1 cellular context compared by ENCODE assay signal in the genomic region with DNA sequence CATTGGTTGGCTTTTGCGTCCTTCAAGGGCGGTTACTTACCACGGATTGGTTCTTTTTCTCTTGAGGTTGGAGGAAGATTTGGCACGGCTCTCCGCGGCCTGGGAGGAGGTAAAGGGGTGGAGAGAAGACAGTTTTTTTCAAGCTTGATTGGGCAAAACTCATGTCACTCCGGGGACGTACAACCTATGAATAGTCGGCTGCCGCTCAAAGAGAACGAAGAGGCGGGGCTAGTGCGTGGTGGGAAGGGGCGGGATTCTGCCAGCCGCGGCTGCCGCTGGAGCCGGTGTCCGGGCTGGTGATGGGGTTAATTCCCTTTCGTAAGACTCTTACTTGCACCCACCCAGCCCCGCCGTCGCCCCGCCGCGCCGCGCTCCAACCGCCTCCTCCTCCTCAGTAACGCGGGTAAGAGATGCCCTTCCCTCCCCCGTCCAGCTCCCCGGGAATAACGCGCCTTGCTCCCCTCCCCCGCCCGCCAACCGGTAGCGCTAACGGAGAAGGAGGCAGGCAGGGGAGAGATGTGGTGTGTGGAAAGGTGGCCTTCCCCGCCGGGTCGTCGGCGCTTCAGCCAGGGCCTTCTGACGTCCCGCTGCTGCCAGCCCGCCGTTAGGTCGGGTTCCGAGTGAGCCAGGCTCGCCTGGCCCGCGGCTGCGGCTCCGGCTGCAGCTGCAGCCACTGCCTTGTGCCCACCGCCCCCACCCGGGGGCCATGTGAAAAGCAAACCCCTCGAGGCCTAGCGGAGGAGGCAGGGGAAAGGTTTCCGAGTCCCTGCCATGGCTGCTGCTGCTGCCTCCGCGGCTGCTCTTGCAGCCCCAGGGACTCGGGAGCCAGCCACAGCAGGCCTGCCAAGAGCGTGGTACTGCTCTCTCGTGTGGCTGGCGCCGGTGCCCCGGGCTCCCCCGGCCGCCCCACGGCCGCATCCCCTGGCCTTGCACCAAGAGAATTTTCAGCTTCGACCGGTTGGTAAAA.
TF ChIP-seq lines count a peak whose summit lies in the region.

A gene (plus strand): TSS at position 254 of the 967 bp plus-strand sequence. CDS start 73,362 bp downstream, outside the sequence.

TF ChIP-seq in H1, 55 proteins besides CTCF, POLR2A, EP300 and RAD21 (continued from another document):
- TF ChIP-seq RBBP5 (IDR thresholded peaks at IDR 0.05; ENCODE audit: borderline replicate concordance, low read depth, low read length) (peak; percentile 69; the same call in 1 of the 2 replicates), POLR2AphosphoS5 (IDR thresholded peaks at IDR 0.05; ENCODE audit: low read depth, low read length) (peak; percentile 30; the same call in 1 of the 2 replicates), SIN3A (conservative IDR thresholded peaks at IDR 0.05 in 1 of 2, IDR thresholded peaks at IDR 0.05 in 1 of 2; ENCODE audit: low read depth in 1 of 2, low read length in 2 of 2) (peak in 1 of 2 experiments; percentile 63; a peak in 1 of 4 replicates), TBP (IDR thresholded peaks at IDR 0.05; ENCODE audit: low read depth, low read length) (peak; percentile 61), TEAD4 (IDR thresholded peaks at IDR 0.05; ENCODE audit: low read depth, low read length) (no peak), YY1 (IDR thresholded peaks at IDR 0.05; ENCODE audit: low read depth, low read length) (peak; percentile 56; the same call in 1 of the 2 replicates), NRF1 (IDR thresholded peaks at IDR 0.05; ENCODE audit: low read depth, low read length) (no peak), HDAC6 (IDR thresholded peaks at IDR 0.05; ENCODE audit: low read depth, low read length) (no peak), ASH2L (IDR thresholded peaks at IDR 0.05; ENCODE audit: low read length) (peak; percentile 97), SP4 (IDR thresholded peaks at IDR 0.05; ENCODE audit: low read length) (peak; percentile 38; the same call in 1 of the 2 replicates), SP2 (IDR thresholded peaks at IDR 0.05; ENCODE audit: low read length) (peak; percentile 81), SUZ12 (IDR thresholded peaks at IDR 0.05; ENCODE audit: low read length) (no peak), PHF8 (conservative IDR thresholded peaks at IDR 0.05; ENCODE audit: low read depth, low read length) (peak; percentile 79), TAF1 (IDR thresholded peaks at IDR 0.05; ENCODE audit: low read depth, low read length) (peak; percentile 73), SP1 (IDR thresholded peaks at IDR 0.05; ENCODE audit: low read depth, low read length) (peak; percentile 94), MAFK (IDR thresholded peaks at IDR 0.05; ENCODE audit: low read depth, low read length) (no peak), EGR1 (IDR thresholded peaks at IDR 0.05; ENCODE audit: borderline replicate concordance, low read depth, low read length) (no peak), NANOG (IDR thresholded peaks at IDR 0.05; ENCODE audit: insufficient read depth, low read depth, low read length, poor library complexity, severe bottlenecking) (no peak), BACH1 (IDR thresholded peaks at IDR 0.05; ENCODE audit: low read length) (0 out of 2 replicates have a peak, but pooled peaks have one; percentile 6), KDM1A (IDR thresholded peaks at IDR 0.05; ENCODE audit: borderline replicate concordance, low read length) (no peak), KDM5A (IDR thresholded peaks at IDR 0.05; ENCODE audit: low read length) (no peak), TAF7 (optimal IDR thresholded peaks at IDR 0.05; ENCODE audit: borderline replicate concordance, low read depth, low read length) (peak; percentile 17), CHD2 (IDR thresholded peaks at IDR 0.05; ENCODE audit: low read length) (peak; percentile 83), HDAC2 (IDR thresholded peaks at IDR 0.05; ENCODE audit: borderline replicate concordance in 1 of 2, low read depth in 2 of 2, low read length in 2 of 2) (no peak), CREB1 (IDR thresholded peaks at IDR 0.05) (peak; percentile 46; the same call in 1 of the 2 replicates), RFX5 (IDR thresholded peaks at IDR 0.05; ENCODE audit: borderline replicate concordance, low read depth, low read length) (no peak), TCF12 (IDR thresholded peaks at IDR 0.05; ENCODE audit: low read depth, low read length) (no peak), CEBPB (IDR thresholded peaks at IDR 0.05; ENCODE audit: low read depth, low read length) (no peak), RXRA (IDR thresholded peaks at IDR 0.05; ENCODE audit: insufficient read depth, low read depth, low read length) (no peak), CHD1 (IDR thresholded peaks at IDR 0.05; ENCODE audit: low read depth, low read length) (no peak), ZNF274 (IDR thresholded peaks at IDR 0.05; ENCODE audit: borderline replicate concordance, extremely low read depth, low read length) (no peak), EZH2 (IDR thresholded peaks at IDR 0.05; ENCODE audit: low read depth, low read length, severe bottlenecking) (no peak), SIRT6 (IDR thresholded peaks at IDR 0.05; ENCODE audit: low read length) (no peak), POU5F1 (IDR thresholded peaks at IDR 0.05; ENCODE audit: low read depth, low read length) (no peak), SIX5 (IDR thresholded peaks at IDR 0.05; ENCODE audit: low read depth, low read length) (no peak), KDM4A (IDR thresholded peaks at IDR 0.05; ENCODE audit: low read depth, low read length, severe bottlenecking) (peak; percentile 81)
- TF ChIP-seq, protein P1, sequence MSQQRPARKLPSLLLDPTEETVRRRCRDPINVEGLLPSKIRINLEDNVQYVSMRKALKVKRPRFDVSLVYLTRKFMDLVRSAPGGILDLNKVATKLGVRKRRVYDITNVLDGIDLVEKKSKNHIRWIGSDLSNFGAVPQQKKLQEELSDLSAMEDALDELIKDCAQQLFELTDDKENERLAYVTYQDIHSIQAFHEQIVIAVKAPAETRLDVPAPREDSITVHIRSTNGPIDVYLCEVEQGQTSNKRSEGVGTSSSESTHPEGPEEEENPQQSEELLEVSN (IDR thresholded peaks at IDR 0.05): peak; percentile 54; the same call in 1 of the 2 replicates
- TF ChIP-seq, protein P2, sequence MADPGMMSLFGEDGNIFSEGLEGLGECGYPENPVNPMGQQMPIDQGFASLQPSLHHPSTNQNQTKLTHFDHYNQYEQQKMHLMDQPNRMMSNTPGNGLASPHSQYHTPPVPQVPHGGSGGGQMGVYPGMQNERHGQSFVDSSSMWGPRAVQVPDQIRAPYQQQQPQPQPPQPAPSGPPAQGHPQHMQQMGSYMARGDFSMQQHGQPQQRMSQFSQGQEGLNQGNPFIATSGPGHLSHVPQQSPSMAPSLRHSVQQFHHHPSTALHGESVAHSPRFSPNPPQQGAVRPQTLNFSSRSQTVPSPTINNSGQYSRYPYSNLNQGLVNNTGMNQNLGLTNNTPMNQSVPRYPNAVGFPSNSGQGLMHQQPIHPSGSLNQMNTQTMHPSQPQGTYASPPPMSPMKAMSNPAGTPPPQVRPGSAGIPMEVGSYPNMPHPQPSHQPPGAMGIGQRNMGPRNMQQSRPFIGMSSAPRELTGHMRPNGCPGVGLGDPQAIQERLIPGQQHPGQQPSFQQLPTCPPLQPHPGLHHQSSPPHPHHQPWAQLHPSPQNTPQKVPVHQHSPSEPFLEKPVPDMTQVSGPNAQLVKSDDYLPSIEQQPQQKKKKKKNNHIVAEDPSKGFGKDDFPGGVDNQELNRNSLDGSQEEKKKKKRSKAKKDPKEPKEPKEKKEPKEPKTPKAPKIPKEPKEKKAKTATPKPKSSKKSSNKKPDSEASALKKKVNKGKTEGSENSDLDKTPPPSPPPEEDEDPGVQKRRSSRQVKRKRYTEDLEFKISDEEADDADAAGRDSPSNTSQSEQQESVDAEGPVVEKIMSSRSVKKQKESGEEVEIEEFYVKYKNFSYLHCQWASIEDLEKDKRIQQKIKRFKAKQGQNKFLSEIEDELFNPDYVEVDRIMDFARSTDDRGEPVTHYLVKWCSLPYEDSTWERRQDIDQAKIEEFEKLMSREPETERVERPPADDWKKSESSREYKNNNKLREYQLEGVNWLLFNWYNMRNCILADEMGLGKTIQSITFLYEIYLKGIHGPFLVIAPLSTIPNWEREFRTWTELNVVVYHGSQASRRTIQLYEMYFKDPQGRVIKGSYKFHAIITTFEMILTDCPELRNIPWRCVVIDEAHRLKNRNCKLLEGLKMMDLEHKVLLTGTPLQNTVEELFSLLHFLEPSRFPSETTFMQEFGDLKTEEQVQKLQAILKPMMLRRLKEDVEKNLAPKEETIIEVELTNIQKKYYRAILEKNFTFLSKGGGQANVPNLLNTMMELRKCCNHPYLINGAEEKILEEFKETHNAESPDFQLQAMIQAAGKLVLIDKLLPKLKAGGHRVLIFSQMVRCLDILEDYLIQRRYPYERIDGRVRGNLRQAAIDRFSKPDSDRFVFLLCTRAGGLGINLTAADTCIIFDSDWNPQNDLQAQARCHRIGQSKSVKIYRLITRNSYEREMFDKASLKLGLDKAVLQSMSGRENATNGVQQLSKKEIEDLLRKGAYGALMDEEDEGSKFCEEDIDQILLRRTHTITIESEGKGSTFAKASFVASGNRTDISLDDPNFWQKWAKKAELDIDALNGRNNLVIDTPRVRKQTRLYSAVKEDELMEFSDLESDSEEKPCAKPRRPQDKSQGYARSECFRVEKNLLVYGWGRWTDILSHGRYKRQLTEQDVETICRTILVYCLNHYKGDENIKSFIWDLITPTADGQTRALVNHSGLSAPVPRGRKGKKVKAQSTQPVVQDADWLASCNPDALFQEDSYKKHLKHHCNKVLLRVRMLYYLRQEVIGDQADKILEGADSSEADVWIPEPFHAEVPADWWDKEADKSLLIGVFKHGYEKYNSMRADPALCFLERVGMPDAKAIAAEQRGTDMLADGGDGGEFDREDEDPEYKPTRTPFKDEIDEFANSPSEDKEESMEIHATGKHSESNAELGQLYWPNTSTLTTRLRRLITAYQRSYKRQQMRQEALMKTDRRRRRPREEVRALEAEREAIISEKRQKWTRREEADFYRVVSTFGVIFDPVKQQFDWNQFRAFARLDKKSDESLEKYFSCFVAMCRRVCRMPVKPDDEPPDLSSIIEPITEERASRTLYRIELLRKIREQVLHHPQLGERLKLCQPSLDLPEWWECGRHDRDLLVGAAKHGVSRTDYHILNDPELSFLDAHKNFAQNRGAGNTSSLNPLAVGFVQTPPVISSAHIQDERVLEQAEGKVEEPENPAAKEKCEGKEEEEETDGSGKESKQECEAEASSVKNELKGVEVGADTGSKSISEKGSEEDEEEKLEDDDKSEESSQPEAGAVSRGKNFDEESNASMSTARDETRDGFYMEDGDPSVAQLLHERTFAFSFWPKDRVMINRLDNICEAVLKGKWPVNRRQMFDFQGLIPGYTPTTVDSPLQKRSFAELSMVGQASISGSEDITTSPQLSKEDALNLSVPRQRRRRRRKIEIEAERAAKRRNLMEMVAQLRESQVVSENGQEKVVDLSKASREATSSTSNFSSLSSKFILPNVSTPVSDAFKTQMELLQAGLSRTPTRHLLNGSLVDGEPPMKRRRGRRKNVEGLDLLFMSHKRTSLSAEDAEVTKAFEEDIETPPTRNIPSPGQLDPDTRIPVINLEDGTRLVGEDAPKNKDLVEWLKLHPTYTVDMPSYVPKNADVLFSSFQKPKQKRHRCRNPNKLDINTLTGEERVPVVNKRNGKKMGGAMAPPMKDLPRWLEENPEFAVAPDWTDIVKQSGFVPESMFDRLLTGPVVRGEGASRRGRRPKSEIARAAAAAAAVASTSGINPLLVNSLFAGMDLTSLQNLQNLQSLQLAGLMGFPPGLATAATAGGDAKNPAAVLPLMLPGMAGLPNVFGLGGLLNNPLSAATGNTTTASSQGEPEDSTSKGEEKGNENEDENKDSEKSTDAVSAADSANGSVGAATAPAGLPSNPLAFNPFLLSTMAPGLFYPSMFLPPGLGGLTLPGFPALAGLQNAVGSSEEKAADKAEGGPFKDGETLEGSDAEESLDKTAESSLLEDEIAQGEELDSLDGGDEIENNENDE (IDR thresholded peaks at IDR 0.05; ENCODE audit: insufficient replicate concordance, low read length): no peak
- TF ChIP-seq, protein P3, sequence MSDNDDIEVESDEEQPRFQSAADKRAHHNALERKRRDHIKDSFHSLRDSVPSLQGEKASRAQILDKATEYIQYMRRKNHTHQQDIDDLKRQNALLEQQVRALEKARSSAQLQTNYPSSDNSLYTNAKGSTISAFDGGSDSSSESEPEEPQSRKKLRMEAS (IDR thresholded peaks at IDR 0.05): peak; percentile 67; the same call in 1 of the 2 replicates
- TF ChIP-seq, protein P4, sequence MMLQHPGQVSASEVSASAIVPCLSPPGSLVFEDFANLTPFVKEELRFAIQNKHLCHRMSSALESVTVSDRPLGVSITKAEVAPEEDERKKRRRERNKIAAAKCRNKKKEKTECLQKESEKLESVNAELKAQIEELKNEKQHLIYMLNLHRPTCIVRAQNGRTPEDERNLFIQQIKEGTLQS (IDR thresholded peaks at IDR 0.05; ENCODE audit: insufficient read depth, low read depth, low read length): no peak
TF ChIP-seq in H1: peak in this region for 18.
